Comparison of ENCODE assay signal across 1 cellular context in the genomic region with DNA sequence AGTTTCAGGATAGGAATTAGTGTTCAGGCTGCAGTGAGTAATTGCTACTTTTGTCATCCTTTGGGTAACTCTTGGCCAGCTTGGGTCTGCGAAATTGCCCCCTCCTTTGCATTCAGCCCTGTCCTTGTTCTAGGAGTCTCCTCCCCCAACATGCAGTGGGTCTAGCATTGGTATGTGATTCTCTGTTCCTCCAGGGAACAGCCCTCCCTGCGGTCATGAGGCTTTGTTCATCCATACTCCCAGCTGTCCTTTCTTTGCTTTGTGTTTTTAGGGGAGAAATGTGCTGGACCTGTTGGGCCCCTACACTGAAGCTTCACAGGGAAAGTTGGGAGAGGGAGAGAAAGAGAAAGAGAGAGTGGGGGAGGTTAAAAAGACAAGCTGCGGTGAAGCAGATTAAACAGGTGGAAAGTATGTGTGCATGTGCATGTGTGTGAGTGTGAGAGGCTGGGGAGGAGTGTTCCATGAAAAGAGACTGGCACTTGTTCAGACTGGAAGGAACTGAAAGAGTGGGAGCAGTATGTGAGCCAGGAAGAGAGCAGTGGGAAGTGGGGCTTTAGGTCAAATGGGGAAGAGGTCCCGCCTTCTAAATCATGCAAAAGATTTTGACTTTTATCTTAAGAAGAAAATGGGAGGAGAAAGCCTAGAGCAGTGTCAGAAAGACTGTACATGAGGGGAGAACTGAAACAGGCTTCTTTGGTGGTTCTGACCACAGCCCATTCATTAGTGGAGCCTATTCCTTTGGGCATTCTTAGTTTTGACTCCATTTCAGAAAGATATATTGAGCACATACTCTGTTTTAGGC.
TF ChIP-seq lines count a peak whose summit lies in the region.

No MANE protein-coding gene starts in this region.

TF ChIP-seq in GM12878, 131 proteins besides CTCF, POLR2A, EP300 and RAD21 (continued from another document and continues in another):
- TF ChIP-seq ZBTB4 (CRISPR knock-in tag; IDR thresholded peaks at IDR 0.05) (no peak), NR2F1 (conservative IDR thresholded peaks at IDR 0.05) (peak; percentile 72), SMC3 (IDR thresholded peaks at IDR 0.05; ENCODE audit: borderline replicate concordance, low read length) (0 out of 2 replicates have a peak, but pooled peaks have one; percentile 3), BCL11A (IDR thresholded peaks at IDR 0.05; ENCODE audit: low read depth, low read length) (peak; percentile 96), SIX5 (IDR thresholded peaks at IDR 0.05; ENCODE audit: low read depth, low read length, severe bottlenecking) (no peak), PAX5 (IDR thresholded peaks at IDR 0.05; ENCODE audit: borderline replicate concordance, low read depth, low read length) (peak; percentile 55; the same call in 1 of the 2 replicates), WRNIP1 (IDR thresholded peaks at IDR 0.05; ENCODE audit: borderline replicate concordance, low read depth, low read length) (no peak), TBL1XR1 (IDR thresholded peaks at IDR 0.05; ENCODE audit: low read depth, low read length) (no peak), SMAD1 (IDR thresholded peaks at IDR 0.05; ENCODE audit: low read depth, partially characterized antibody) (no peak), ATF7 (IDR thresholded peaks at IDR 0.05; ENCODE audit: low read depth) (no peak; the same call in 1 of the 2 replicates), LARP7 (IDR thresholded peaks at IDR 0.05) (no peak), ZNF274 (IDR thresholded peaks at IDR 0.05; ENCODE audit: insufficient read depth, insufficient read length) (no peak), MEF2B (IDR thresholded peaks at IDR 0.05; ENCODE audit: partially characterized antibody, poor library complexity, severe bottlenecking) (peak; percentile 95), ZSCAN29 (IDR thresholded peaks at IDR 0.05) (no peak), FOS (IDR thresholded peaks at IDR 0.05; ENCODE audit: borderline replicate concordance, extremely low read depth, insufficient read length) (no peak), ZNF592 (IDR thresholded peaks at IDR 0.05) (no peak), ZBED1 (IDR thresholded peaks at IDR 0.05; ENCODE audit: borderline replicate concordance) (no peak), DPF2 (IDR thresholded peaks at IDR 0.05) (peak; percentile 92), KDM1A (IDR thresholded peaks at IDR 0.05; ENCODE audit: borderline replicate concordance) (no peak), CEBPB (IDR thresholded peaks at IDR 0.05; ENCODE audit: borderline replicate concordance in 1 of 2, low read depth in 2 of 2, low read length in 2 of 2) (no peak), RB1 (IDR thresholded peaks at IDR 0.05; ENCODE audit: borderline replicate concordance) (no peak), MTA3 (IDR thresholded peaks at IDR 0.05; ENCODE audit: borderline replicate concordance, low read length) (peak; percentile 86; the same call in 1 of the 2 replicates), NFYA (IDR thresholded peaks at IDR 0.05; ENCODE audit: borderline replicate concordance, low read depth, low read length) (no peak), RFX5 (IDR thresholded peaks at IDR 0.05; ENCODE audit: low read depth, low read length) (no peak), CBFB (IDR thresholded peaks at IDR 0.05; ENCODE audit: low read depth) (peak; percentile 78), JUNB (IDR thresholded peaks at IDR 0.05) (peak; percentile 82), NR2C1 (IDR thresholded peaks at IDR 0.05) (no peak), ZBTB40 (IDR thresholded peaks at IDR 0.05; ENCODE audit: borderline replicate concordance) (no peak)
- TF ChIP-seq, protein P1, sequence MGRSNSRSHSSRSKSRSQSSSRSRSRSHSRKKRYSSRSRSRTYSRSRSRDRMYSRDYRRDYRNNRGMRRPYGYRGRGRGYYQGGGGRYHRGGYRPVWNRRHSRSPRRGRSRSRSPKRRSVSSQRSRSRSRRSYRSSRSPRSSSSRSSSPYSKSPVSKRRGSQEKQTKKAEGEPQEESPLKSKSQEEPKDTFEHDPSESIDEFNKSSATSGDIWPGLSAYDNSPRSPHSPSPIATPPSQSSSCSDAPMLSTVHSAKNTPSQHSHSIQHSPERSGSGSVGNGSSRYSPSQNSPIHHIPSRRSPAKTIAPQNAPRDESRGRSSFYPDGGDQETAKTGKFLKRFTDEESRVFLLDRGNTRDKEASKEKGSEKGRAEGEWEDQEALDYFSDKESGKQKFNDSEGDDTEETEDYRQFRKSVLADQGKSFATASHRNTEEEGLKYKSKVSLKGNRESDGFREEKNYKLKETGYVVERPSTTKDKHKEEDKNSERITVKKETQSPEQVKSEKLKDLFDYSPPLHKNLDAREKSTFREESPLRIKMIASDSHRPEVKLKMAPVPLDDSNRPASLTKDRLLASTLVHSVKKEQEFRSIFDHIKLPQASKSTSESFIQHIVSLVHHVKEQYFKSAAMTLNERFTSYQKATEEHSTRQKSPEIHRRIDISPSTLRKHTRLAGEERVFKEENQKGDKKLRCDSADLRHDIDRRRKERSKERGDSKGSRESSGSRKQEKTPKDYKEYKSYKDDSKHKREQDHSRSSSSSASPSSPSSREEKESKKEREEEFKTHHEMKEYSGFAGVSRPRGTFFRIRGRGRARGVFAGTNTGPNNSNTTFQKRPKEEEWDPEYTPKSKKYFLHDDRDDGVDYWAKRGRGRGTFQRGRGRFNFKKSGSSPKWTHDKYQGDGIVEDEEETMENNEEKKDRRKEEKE (IDR thresholded peaks at IDR 0.05), result no peak
- TF ChIP-seq, protein P2, sequence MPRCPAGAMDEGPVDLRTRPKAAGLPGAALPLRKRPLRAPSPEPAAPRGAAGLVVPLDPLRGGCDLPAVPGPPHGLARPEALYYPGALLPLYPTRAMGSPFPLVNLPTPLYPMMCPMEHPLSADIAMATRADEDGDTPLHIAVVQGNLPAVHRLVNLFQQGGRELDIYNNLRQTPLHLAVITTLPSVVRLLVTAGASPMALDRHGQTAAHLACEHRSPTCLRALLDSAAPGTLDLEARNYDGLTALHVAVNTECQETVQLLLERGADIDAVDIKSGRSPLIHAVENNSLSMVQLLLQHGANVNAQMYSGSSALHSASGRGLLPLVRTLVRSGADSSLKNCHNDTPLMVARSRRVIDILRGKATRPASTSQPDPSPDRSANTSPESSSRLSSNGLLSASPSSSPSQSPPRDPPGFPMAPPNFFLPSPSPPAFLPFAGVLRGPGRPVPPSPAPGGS (IDR thresholded peaks at IDR 0.05; ENCODE audit: borderline replicate concordance, insufficient read depth, low read depth, low read length, poor library complexity, severe bottlenecking), result peak; percentile 57
- TF ChIP-seq, protein P3, sequence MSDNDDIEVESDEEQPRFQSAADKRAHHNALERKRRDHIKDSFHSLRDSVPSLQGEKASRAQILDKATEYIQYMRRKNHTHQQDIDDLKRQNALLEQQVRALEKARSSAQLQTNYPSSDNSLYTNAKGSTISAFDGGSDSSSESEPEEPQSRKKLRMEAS (IDR thresholded peaks at IDR 0.05; ENCODE audit: low read depth, low read length), result no peak
- TF ChIP-seq, protein P4, sequence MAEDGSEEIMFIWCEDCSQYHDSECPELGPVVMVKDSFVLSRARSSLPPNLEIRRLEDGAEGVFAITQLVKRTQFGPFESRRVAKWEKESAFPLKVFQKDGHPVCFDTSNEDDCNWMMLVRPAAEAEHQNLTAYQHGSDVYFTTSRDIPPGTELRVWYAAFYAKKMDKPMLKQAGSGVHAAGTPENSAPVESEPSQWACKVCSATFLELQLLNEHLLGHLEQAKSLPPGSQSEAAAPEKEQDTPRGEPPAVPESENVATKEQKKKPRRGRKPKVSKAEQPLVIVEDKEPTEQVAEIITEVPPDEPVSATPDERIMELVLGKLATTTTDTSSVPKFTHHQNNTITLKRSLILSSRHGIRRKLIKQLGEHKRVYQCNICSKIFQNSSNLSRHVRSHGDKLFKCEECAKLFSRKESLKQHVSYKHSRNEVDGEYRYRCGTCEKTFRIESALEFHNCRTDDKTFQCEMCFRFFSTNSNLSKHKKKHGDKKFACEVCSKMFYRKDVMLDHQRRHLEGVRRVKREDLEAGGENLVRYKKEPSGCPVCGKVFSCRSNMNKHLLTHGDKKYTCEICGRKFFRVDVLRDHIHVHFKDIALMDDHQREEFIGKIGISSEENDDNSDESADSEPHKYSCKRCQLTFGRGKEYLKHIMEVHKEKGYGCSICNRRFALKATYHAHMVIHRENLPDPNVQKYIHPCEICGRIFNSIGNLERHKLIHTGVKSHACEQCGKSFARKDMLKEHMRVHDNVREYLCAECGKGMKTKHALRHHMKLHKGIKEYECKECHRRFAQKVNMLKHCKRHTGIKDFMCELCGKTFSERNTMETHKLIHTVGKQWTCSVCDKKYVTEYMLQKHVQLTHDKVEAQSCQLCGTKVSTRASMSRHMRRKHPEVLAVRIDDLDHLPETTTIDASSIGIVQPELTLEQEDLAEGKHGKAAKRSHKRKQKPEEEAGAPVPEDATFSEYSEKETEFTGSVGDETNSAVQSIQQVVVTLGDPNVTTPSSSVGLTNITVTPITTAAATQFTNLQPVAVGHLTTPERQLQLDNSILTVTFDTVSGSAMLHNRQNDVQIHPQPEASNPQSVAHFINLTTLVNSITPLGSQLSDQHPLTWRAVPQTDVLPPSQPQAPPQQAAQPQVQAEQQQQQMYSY (CRISPR knock-in tag; IDR thresholded peaks at IDR 0.05), result no peak
- TF ChIP-seq, protein P5, sequence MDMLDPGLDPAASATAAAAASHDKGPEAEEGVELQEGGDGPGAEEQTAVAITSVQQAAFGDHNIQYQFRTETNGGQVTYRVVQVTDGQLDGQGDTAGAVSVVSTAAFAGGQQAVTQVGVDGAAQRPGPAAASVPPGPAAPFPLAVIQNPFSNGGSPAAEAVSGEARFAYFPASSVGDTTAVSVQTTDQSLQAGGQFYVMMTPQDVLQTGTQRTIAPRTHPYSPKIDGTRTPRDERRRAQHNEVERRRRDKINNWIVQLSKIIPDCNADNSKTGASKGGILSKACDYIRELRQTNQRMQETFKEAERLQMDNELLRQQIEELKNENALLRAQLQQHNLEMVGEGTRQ (IDR thresholded peaks at IDR 0.05; ENCODE audit: borderline replicate concordance, low read depth, low read length), result no peak
